Comparison of ENCODE assay signal across 1 cellular context in the genomic region with DNA sequence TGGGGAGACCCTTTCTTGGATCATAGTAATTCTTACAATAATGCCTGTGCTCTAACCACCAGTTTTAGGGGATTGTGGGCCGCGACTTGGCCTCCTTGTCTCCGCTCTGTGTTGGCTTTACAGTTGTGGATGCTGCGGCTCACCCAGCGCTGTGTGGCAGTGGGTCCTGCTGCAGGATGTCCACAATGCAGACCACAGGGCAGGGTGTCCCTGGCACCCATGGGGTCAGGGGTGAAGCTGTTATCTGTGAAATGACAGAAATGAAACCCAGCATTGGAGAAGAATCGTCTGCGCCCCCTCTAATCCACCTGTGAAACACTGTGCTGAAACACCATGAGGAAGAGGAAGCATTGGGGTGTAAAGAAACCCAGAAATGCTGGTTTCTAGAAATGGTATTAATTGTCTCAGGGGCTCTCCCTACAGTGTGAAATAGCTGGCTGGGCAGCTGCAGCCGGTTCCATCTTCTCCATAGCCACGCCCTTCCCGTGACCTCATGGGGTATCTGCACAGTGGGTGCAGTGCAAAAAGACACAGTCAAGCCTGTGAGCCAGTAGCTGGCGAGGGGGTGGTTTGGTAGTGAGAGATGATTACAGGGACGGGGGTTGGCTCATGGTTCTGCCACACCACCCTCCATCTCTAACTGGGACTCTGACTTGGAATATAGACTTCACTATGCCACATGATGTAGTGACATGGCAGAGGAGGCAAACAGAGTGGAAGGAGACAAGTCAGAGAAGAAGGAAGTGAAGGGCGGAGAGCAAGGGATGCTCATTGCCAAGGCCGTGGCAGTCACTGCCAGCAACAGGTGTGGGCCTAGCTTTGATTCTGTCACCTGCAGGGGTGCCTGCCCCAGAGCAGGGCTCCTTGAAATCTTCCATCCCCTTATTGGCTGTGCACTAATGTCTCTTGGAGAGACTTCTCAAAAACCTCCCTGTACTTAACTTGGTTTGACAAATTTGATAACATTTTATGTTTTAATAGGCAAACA.
TF ChIP-seq lines count a peak whose summit lies in the region.

No MANE protein-coding gene starts in this region.

TF ChIP-seq in H1, 55 proteins besides CTCF, POLR2A, EP300 and RAD21:
- TF ChIP-seq, protein P1, sequence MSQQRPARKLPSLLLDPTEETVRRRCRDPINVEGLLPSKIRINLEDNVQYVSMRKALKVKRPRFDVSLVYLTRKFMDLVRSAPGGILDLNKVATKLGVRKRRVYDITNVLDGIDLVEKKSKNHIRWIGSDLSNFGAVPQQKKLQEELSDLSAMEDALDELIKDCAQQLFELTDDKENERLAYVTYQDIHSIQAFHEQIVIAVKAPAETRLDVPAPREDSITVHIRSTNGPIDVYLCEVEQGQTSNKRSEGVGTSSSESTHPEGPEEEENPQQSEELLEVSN (IDR thresholded peaks at IDR 0.05) = no peak
- TF ChIP-seq HDAC2 (IDR thresholded peaks at IDR 0.05; ENCODE audit: borderline replicate concordance in 1 of 2, low read depth in 2 of 2, low read length in 2 of 2) (no peak), CTBP2 (IDR thresholded peaks at IDR 0.05; ENCODE audit: borderline replicate concordance, insufficient read depth, insufficient read length, low read length) (no peak), KDM1A (IDR thresholded peaks at IDR 0.05; ENCODE audit: borderline replicate concordance, low read length) (no peak), CBX5 (IDR thresholded peaks at IDR 0.05; ENCODE audit: low read depth, low read length) (no peak), FOSL1 (IDR thresholded peaks at IDR 0.05; ENCODE audit: insufficient read depth, low read depth, low read length) (no peak), SIN3A (conservative IDR thresholded peaks at IDR 0.05 in 1 of 2, IDR thresholded peaks at IDR 0.05 in 1 of 2; ENCODE audit: low read depth in 1 of 2, low read length in 2 of 2) (no peak)
- TF ChIP-seq, protein P2, sequence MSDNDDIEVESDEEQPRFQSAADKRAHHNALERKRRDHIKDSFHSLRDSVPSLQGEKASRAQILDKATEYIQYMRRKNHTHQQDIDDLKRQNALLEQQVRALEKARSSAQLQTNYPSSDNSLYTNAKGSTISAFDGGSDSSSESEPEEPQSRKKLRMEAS (IDR thresholded peaks at IDR 0.05) = no peak
